Comparison of ENCODE assay signal across 25 cellular contexts in the genomic region with DNA sequence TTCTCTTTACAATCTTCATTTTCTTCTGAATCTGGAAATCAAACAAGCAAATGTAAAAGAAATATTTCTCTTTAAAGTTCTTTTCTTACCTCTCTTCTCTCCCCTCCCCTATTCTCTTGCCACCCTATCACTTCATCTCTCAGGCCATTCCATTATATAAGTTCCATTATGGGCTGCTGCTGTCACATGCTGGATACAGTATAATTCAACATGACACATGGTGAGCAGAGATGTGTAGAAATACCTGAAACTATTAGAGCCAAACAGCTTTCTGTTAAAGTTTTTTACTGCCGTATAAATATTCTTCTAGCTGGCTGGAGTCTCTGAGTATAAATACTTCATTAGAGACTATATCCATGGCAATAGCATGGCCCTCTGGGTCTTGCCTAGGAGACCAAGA.
"Had no signal": no experiment of that assay in that cellular context is flagged by ENCODE, and none has a peak within 500 bp of the region (broad histone marks: within the 10 kb centered on the region; RNA-seq: fewer than 3 reads in every experiment).

No MANE protein-coding gene starts in this region.

- H3K36me3 ChIP-seq: neutrophil, pancreas, prostate gland, stomach, thoracic aorta, thyroid gland, tibial nerve, upper lobe of left lung, vagina had no signal

- H3K9me3 ChIP-seq: neutrophil, pancreas, prostate gland, stomach, thoracic aorta, thyroid gland, tibial nerve, upper lobe of left lung, vagina had no signal

- H3K4me3 ChIP-seq: pancreas, prostate gland, stomach, thoracic aorta, thyroid gland, tibial nerve, upper lobe of left lung, vagina had no signal

- H3K27me3 ChIP-seq: neutrophil, pancreas, stomach, thyroid gland, tibial nerve, upper lobe of left lung, vagina had no signal

- FAIRE-seq: pancreas, small intestine, urothelium cell line had no signal

- DNase-seq: naive thymus-derived CD8-positive, alpha-beta T cell; nephron progenitor cell; nucleus accumbens; pancreas; right cardiac atrium; small intestine; stimulated activated CD4-positive, alpha-beta T cell treated with anti-CD3 and anti-CD28 coated beads, Interleukin-15, amount 100 ng/mL, for 24 hours; stimulated activated CD4-positive, alpha-beta T cell treated with anti-CD3 and anti-CD28 coated beads, Interleukin-2, amount 100 ng/mL, for 24 hours; stimulated activated CD4-positive, alpha-beta T cell treated with anti-CD3 and anti-CD28 coated beads, Interleukin-2, amount 100 ng/mL, for 48 hours; stimulated activated CD4-positive, alpha-beta T cell treated with anti-CD3 and anti-CD28 coated beads, Interleukin-4, amount 100 ng/mL, for 24 hours; stimulated activated naive B cell treated with anti-CD40 and anti-IgM and Interleukin-4, amounts not matched to agents 10 μg/mL and 1 μg/mL and 100 μg/mL, for 72 hours; stimulated activated naive CD4-positive, alpha-beta T cell treated with Interleukin-2 at 50 U/mL for 16 hours; stomach; thyroid gland; trophoblast cell; upper lobe of left lung had no signal

- H3K4me1 ChIP-seq: pancreas, prostate gland, stomach, thyroid gland, tibial nerve, upper lobe of left lung, vagina had no signal

- H3K27ac ChIP-seq: neutrophil, pancreas, prostate gland, stomach, thoracic aorta, thyroid gland, tibial nerve, upper lobe of left lung, vagina had no signal

- ATAC-seq: naive thymus-derived CD8-positive, alpha-beta T cell; natural killer cell treated with Interleukin-12 subunit alpha and Interleukin-12 subunit beta and Interleukin-15 and Interleukin-18, amount 100 ng/mL, for 72 hours; pancreas; right cardiac atrium; sciatic nerve; stimulated activated effector memory CD8-positive, alpha-beta T cell treated with anti-CD3 and anti-CD28 coated beads, Interleukin-12 subunit alpha, Interleukin-12 subunit beta, amount 100 ng/mL, for 72 hours; stimulated activated naive B cell treated with anti-CD40 and anti-IgM and Interleukin-4, amounts not matched to agents 10 μg/mL and 1 μg/mL and 100 μg/mL, for 72 hours had no signal
